ENCODE assay signal across 23 cellular contexts in genomic region chr7:149218469-149219420, GRCh38. TPM values are rescaled to one million over a fixed set of nuclear protein-coding genes. Genes with fewer than 3 reads are reported as not detected.
DNase-seq lines count a peak whose midpoint lies in the region; ATAC-seq, FAIRE-seq and TF ChIP-seq lines count a peak whose summit lies in the region.
"Had no signal": no experiment of that assay in that cellular context is flagged by ENCODE, and none has a peak within 500 bp of the region (broad histone marks: within the 10 kb centered on the region; RNA-seq: fewer than 3 reads in every experiment).

No MANE protein-coding gene starts in this region.

- H3K79me2 ChIP-seq in astrocyte (ENCODE audit: insufficient read depth, low read length) = peaks cover 2% of the 10 kb centered on the region

- no peak for DNase-seq in activated T-cell treated with anti-CD3 and anti-CD28 coated beads, Interleukin-2, amount 50 U/mL, for 72 hours
- no peak for DNase-seq in activated T-cell treated with anti-CD3 and anti-CD28 coated beads, Interleukin-2, amount 50 U/mL, for 48 hours
- DNase-seq in astrocyte (ENCODE audit: low read depth) = peak; percentile 54
- no peak for DNase-seq in epithelial cell of prostate (ENCODE audit: low read depth, low spot score)
- no peak for DNase-seq in stimulated activated effector memory CD8-positive, alpha-beta T cell treated with anti-CD3 and anti-CD28 coated beads, Interleukin-12 subunit alpha, Interleukin-12 subunit beta, amount 100 ng/mL, for 72 hours (ENCODE audit: low spot score in 2 of 2)
- DNase-seq in NCI-H774 (lab: John Stamatoyannopoulos, UW) = no peak
- no peak for DNase-seq in urothelium cell line (ENCODE audit: low spot score)
- no peak for DNase-seq in AG20443 (ENCODE audit: low spot score)
- DNase-seq: BE2C; Caco-2; mesenchymal stem cell; MM.1S; naive thymus-derived CD8-positive, alpha-beta T cell; NCI-H1436 treated with DMSO at 0.1 percent for 48 hours; NCI-H2171; NCI-H526; stimulated activated CD4-positive, alpha-beta T cell treated with anti-CD3 and anti-CD28 coated beads, Interleukin-2, amount 100 ng/mL, for 48 hours; T-helper 9 cell; upper lobe of right lung had no signal

- H3K4me1 Mint-ChIP-seq in activated T-cell treated with anti-CD3 and anti-CD28 coated beads, Interleukin-2, amount 50 U/mL, for 72 hours (ENCODE audit: low read depth) = no peaks in the 10 kb centered on the region
- H3K4me1 Mint-ChIP-seq in astrocyte (ENCODE audit: low read depth, unreplicated experiment) = peaks cover 25% of the 10 kb centered on the region
- peaks cover 24% of the 10 kb centered on the region for H3K4me1 Mint-ChIP-seq in stimulated activated effector memory CD8-positive, alpha-beta T cell treated with anti-CD3 and anti-CD28 coated beads, Interleukin-12 subunit alpha, Interleukin-12 subunit beta, amount 100 ng/mL, for 72 hours

- no peak for FAIRE-seq in astrocyte (lab: Jason Lieb, UNC)
- FAIRE-seq in urothelium cell line (lab: Jason Lieb, UNC) = no peak
- FAIRE-seq: A204.1, H54 had no signal

- H3K27me3 ChIP-seq in astrocyte (ENCODE audit: insufficient read depth, low read length) = no peaks in the 10 kb centered on the region
- H3K27me3 ChIP-seq: BE2C, cardiac muscle cell, upper lobe of right lung had no signal

- no peaks in the 10 kb centered on the region for H3K9me3 Mint-ChIP-seq in activated T-cell treated with anti-CD3 and anti-CD28 coated beads, Interleukin-2, amount 50 U/mL, for 72 hours
- peaks cover 3% of the 10 kb centered on the region for H3K9me3 Mint-ChIP-seq in astrocyte (ENCODE audit: unreplicated experiment)
- H3K9me3 Mint-ChIP-seq in stimulated activated effector memory CD8-positive, alpha-beta T cell treated with anti-CD3 and anti-CD28 coated beads, Interleukin-12 subunit alpha, Interleukin-12 subunit beta, amount 100 ng/mL, for 72 hours = no peaks in the 10 kb centered on the region
- H3K9me3 Mint-ChIP-seq: naive thymus-derived CD8-positive, alpha-beta T cell had no signal

- H3K27ac Mint-ChIP-seq in activated T-cell treated with anti-CD3 and anti-CD28 coated beads, Interleukin-2, amount 50 U/mL, for 72 hours = peak overlapping the region; percentile 55
- peak overlapping the region; percentile 69 for H3K27ac Mint-ChIP-seq in astrocyte (ENCODE audit: unreplicated experiment)
- H3K27ac Mint-ChIP-seq in stimulated activated effector memory CD8-positive, alpha-beta T cell treated with anti-CD3 and anti-CD28 coated beads, Interleukin-12 subunit alpha, Interleukin-12 subunit beta, amount 100 ng/mL, for 72 hours = peak overlapping the region; percentile 85

- ATAC-seq in activated T-cell treated with anti-CD3 and anti-CD28 coated beads, Interleukin-2, amount 50 U/mL, for 72 hours (replicated peaks in 1 of 2) = no peak
- no peak for ATAC-seq in stimulated activated effector memory CD8-positive, alpha-beta T cell treated with anti-CD3 and anti-CD28 coated beads, Interleukin-12 subunit alpha, Interleukin-12 subunit beta, amount 100 ng/mL, for 72 hours
- ATAC-seq: naive thymus-derived CD8-positive, alpha-beta T cell; upper lobe of right lung had no signal

- H2AFZ ChIP-seq in astrocyte (ENCODE audit: low read depth, low read length) = no peak overlapping the region

- peak overlapping the region; percentile 15 for H3K4me2 ChIP-seq in astrocyte (ENCODE audit: low read length)

- H3K27me3 Mint-ChIP-seq in activated T-cell treated with anti-CD3 and anti-CD28 coated beads, Interleukin-2, amount 50 U/mL, for 72 hours (ENCODE audit: low read depth) = no peaks in the 10 kb centered on the region
- no peaks in the 10 kb centered on the region for H3K27me3 Mint-ChIP-seq in astrocyte (ENCODE audit: low read depth, unreplicated experiment)
- H3K27me3 Mint-ChIP-seq: naive thymus-derived CD8-positive, alpha-beta T cell had no signal

- peaks cover 18% of the 10 kb centered on the region for H4K20me1 ChIP-seq in astrocyte (ENCODE audit: insufficient read depth, low read length)

- no peak overlapping the region for H3K4me3 ChIP-seq in astrocyte (ENCODE audit: insufficient read depth, low read depth, low read length)
- H3K4me3 ChIP-seq: cardiac muscle cell, prostate gland, upper lobe of right lung had no signal

- H3K27ac ChIP-seq in astrocyte (ENCODE audit: low read depth, low read length) (peak overlapping the region; percentile 64), epithelial cell of prostate (peak overlapping the region; percentile 61)
- H3K27ac ChIP-seq: cardiac muscle cell, prostate gland, upper lobe of right lung had no signal

- H3K9ac ChIP-seq in astrocyte (ENCODE audit: low read length) = peak overlapping the region; percentile 33

- peaks cover 33% of the 10 kb centered on the region for H3K36me3 ChIP-seq in astrocyte (ENCODE audit: insufficient read depth, low read length)

- peaks cover 17% of the 10 kb centered on the region for H3K4me1 ChIP-seq in astrocyte (ENCODE audit: insufficient read depth, low read length)
- H3K4me1 ChIP-seq: BE2C, prostate gland, upper lobe of right lung had no signal

- no peak overlapping the region for H3K4me3 Mint-ChIP-seq in activated T-cell treated with anti-CD3 and anti-CD28 coated beads, Interleukin-2, amount 50 U/mL, for 72 hours
- peak overlapping the region; percentile 47 for H3K4me3 Mint-ChIP-seq in astrocyte (ENCODE audit: unreplicated experiment)
- H3K4me3 Mint-ChIP-seq in stimulated activated effector memory CD8-positive, alpha-beta T cell treated with anti-CD3 and anti-CD28 coated beads, Interleukin-12 subunit alpha, Interleukin-12 subunit beta, amount 100 ng/mL, for 72 hours = no peak overlapping the region
- H3K4me3 Mint-ChIP-seq: naive thymus-derived CD8-positive, alpha-beta T cell had no signal

- peaks cover 26 to 37% of the 10 kb centered on the region in 2 donors for H3K36me3 Mint-ChIP-seq in activated T-cell treated with anti-CD3 and anti-CD28 coated beads, Interleukin-2, amount 50 U/mL, for 72 hours (ENCODE audit: insufficient read depth in 2 of 2)
- H3K36me3 Mint-ChIP-seq in astrocyte (ENCODE audit: low read depth, unreplicated experiment) = peaks cover 48% of the 10 kb centered on the region
- H3K36me3 Mint-ChIP-seq in stimulated activated effector memory CD8-positive, alpha-beta T cell treated with anti-CD3 and anti-CD28 coated beads, Interleukin-12 subunit alpha, Interleukin-12 subunit beta, amount 100 ng/mL, for 72 hours = peaks cover 100% of the 10 kb centered on the region

- no peak for TF ChIP-seq CTCF in astrocyte (IDR thresholded peaks at IDR 0.05; ENCODE audit: insufficient read depth, low read depth, low read length)

- no peaks in the 10 kb centered on the region for H3K9me3 ChIP-seq in astrocyte (ENCODE audit: insufficient read depth, low read depth, low read length)
- H3K9me3 ChIP-seq: BE2C, Caco-2, prostate gland, upper lobe of right lung had no signal

RNA-seq across cellular contexts. Expression of gene ZNF212, which starts 20.7 kb away (rescaled TPM):
- total RNA-seq in activated T-cell treated with anti-CD3 and anti-CD28 coated beads, Interleukin-2, amount 50 U/mL, for 72 hours = 10 to 100 TPM; 18.7 to 28.0 TPM
- 8.2 and 8.7 TPM in 2 replicates for total RNA-seq in astrocyte

RNA-seq across cellular contexts. Expression of gene ZNF282, which starts 23.4 kb away (rescaled TPM):
- total RNA-seq in activated T-cell treated with anti-CD3 and anti-CD28 coated beads, Interleukin-2, amount 50 U/mL, for 72 hours = 100 to 1,000 TPM in 1 of 2 donors, 10 to 100 TPM in 1; 59.5 to 161 TPM
- 26.9 and 28.1 TPM in 2 replicates for total RNA-seq in astrocyte

RNA-seq across cellular contexts. Expression of gene ZNF783, which starts 43.3 kb away (rescaled TPM):
- total RNA-seq in activated T-cell treated with anti-CD3 and anti-CD28 coated beads, Interleukin-2, amount 50 U/mL, for 72 hours = 10 to 100 TPM; 28.4 to 32.4 TPM
- total RNA-seq in astrocyte = 10.6 and 11.2 TPM in 2 replicates
